16 cellular contexts compared by ENCODE assay signal in genomic region chr1:50829010-50829958, GRCh38.
DNase-seq lines count a peak whose midpoint lies in the region; ATAC-seq and TF ChIP-seq lines count a peak whose summit lies in the region.
"Had no signal": no experiment of that assay in that cellular context is flagged by ENCODE, and none has a peak within 500 bp of the region (broad histone marks: within the 10 kb centered on the region; RNA-seq: fewer than 3 reads in every experiment).

No MANE protein-coding gene starts in this region.

- no TSS peak for BruUV-seq in mammary epithelial cell (replicated peaks; lab: Mats Ljungman, UMichigan)

- CTCF ChIA-PET in mammary epithelial cell (lab: Charles Lee; ENCODE audit: low non-redundant PET), result no interaction called here

- no peaks in the 10 kb centered on the region for H3K4me1 ChIP-seq in GM23248 (ENCODE audit: insufficient read depth)
- no peaks in the 10 kb centered on the region for H3K4me1 ChIP-seq in mammary epithelial cell (ENCODE audit: insufficient read depth, low read length)

- no peak for TF ChIP-seq CTCF in mammary epithelial cell (conservative IDR thresholded peaks at IDR 0.05 in 1 of 2, IDR thresholded peaks at IDR 0.05 in 1 of 2; ENCODE audit: extremely low read depth in 1 of 2, insufficient read depth in 1 of 2, low read depth in 1 of 2, low read length in 2 of 2)

- H3K4me3 ChIP-seq in GM23248, result no peak overlapping the region
- H3K4me3 ChIP-seq in mammary epithelial cell (replicated peaks in 1 of 3; ENCODE audit: insufficient read depth in 1 of 3, low read depth in 2 of 3, low read length in 3 of 3), result no peak overlapping the region
- H3K4me3 ChIP-seq: thoracic aorta had no signal

- intact Hi-C loops in left ventricle myocardium superior (cut with micrococcal nuclease) (no loop called here), mammary epithelial cell (cut with micrococcal nuclease) (no loop called here)

- H3F3A ChIP-seq in GM23248 (ENCODE audit: insufficient read depth), result no peaks in the 10 kb centered on the region

- H4K20me1 ChIP-seq in GM23248 (ENCODE audit: insufficient read depth), result no peaks in the 10 kb centered on the region
- H4K20me1 ChIP-seq in mammary epithelial cell (ENCODE audit: insufficient read depth, low read length), result no peaks in the 10 kb centered on the region

- DNase-seq in AG20443 (ENCODE audit: low spot score) (peak; percentile 11), GM23248 (peak; percentile 2), astrocyte of the hippocampus (ENCODE audit: low read depth, low spot score) (peak; percentile 77), left ventricle myocardium superior (no peak), mammary epithelial cell (no peak), HK-2 (ENCODE audit: unreplicated experiment) (no peak)
- DNase-seq in activated CD4-positive, alpha-beta T cell treated with anti-CD3 and anti-CD28 coated beads for 48 hours, result no peak
- DNase-seq: activated gamma-delta T cell treated with Interleukin-2 at 50 U/mL for 16 hours, DMS53, glutamatergic neuron, HFFc6, NCI-H1436 treated with DMSO at 0.1 percent for 48 hours, WERI-Rb-1 had no signal

- ATAC-seq in left ventricle myocardium superior (peak; percentile 89), GM18907 (IDR thresholded peaks at IDR 0.05; ENCODE audit: unreplicated experiment) (no peak)

- no peaks in the 10 kb centered on the region for H3K9me2 ChIP-seq in GM23248 (ENCODE audit: insufficient read depth)

- H3K4me2 ChIP-seq in GM23248 (ENCODE audit: unreplicated experiment) (no peak overlapping the region), mammary epithelial cell (ENCODE audit: insufficient read depth, low read depth, low read length) (no peak overlapping the region)
- H3K4me2 ChIP-seq: KMS-11 had no signal

- no peak overlapping the region for H2AFZ ChIP-seq in GM23248
- no peak overlapping the region for H2AFZ ChIP-seq in mammary epithelial cell (ENCODE audit: low read depth, low read length)

- peaks cover 67% of the 10 kb centered on the region for H3K79me2 ChIP-seq in GM23248 (ENCODE audit: insufficient read depth)
- H3K79me2 ChIP-seq in mammary epithelial cell (ENCODE audit: insufficient read depth, low read length), result peaks cover 45% of the 10 kb centered on the region

- H3K9me3 ChIP-seq in GM23248 (ENCODE audit: low read depth) (no peaks in the 10 kb centered on the region), mammary epithelial cell (replicated peaks; ENCODE audit: insufficient read depth, low read length) (no peaks in the 10 kb centered on the region)
- H3K9me3 ChIP-seq: thoracic aorta had no signal

- no peak overlapping the region for H3K27ac ChIP-seq in GM23248
- no peak overlapping the region for H3K27ac ChIP-seq in mammary epithelial cell (ENCODE audit: insufficient read depth, low read depth, low read length)
- H3K27ac ChIP-seq: KMS-11, thoracic aorta, WERI-Rb-1 had no signal

- H3K27me3 ChIP-seq in GM23248 (replicated peaks; ENCODE audit: insufficient read depth) (no peaks in the 10 kb centered on the region), mammary epithelial cell (ENCODE audit: insufficient read depth, low read length) (no peaks in the 10 kb centered on the region)

- in situ Hi-C loops in GM23248 (cut with MboI) (no loop called here), mammary epithelial cell (cut with MboI; ENCODE audit: low sequenced_read_pairs in 2 of 2) (no loop called here)

- dilution Hi-C loops in mammary epithelial cell (cut with HindIII; ENCODE audit: low sequenced_read_pairs), result no loop called here

- H3K36me3 ChIP-seq in GM23248 (ENCODE audit: low read depth) (no peaks in the 10 kb centered on the region), mammary epithelial cell (ENCODE audit: insufficient read depth, low read length) (no peaks in the 10 kb centered on the region)
- H3K36me3 ChIP-seq: thoracic aorta, WERI-Rb-1 had no signal

- H3K9ac ChIP-seq in GM23248 (no peak overlapping the region), mammary epithelial cell (ENCODE audit: insufficient read depth, low read length) (no peak overlapping the region)
- H3K9ac ChIP-seq: KMS-11 had no signal

- WGBS in GM23248 (ENCODE audit: low coverage in 1 of 2, low lambda C conversion rate in 2 of 2, missing lambda C conversion rate in 2 of 2), 2 experiments, result 7 to 10% methylated on average over 1 of the region's 1 CpG
- WGBS in mammary epithelial cell (ENCODE audit: low coverage, missing lambda C conversion rate), result 21% methylated on average over 1 of the region's 1 CpG

Comparison
In these comparisons a context has a peak if more than half of its experiments do, and no peak if none do; other contexts are left out.
1. DNase-seq: peak in AG20443 (single experiment), GM23248 (single experiment) and astrocyte of the hippocampus (single experiment); none in left ventricle myocardium superior (single experiment), mammary epithelial cell (single experiment), activated CD4-positive, alpha-beta T cell treated with anti-CD3 and anti-CD28 coated beads for 48 hours (single experiment) and HK-2 (single experiment).